Comparison of ENCODE assay signal across 10 cellular contexts in genomic region chr12:121894633-121895032, GRCh38. TPM values are rescaled to one million over a fixed set of nuclear protein-coding genes. Genes with fewer than 3 reads are reported as not detected.
DNase-seq lines count a peak whose midpoint lies in the region; ATAC-seq, FAIRE-seq and TF ChIP-seq lines count a peak whose summit lies in the region.
"Had no signal": no experiment of that assay in that cellular context is flagged by ENCODE, and none has a peak within 500 bp of the region (broad histone marks: within the 10 kb centered on the region; RNA-seq: fewer than 3 reads in every experiment).

No MANE protein-coding gene starts in this region.

- 52% methylated on average over 3 of the region's 7 CpGs for WGBS in HepG2 (ENCODE audit: low lambda C conversion rate)

- no peaks in the 10 kb centered on the region for H3K27me3 ChIP-seq in CD4-positive, CD25-positive, alpha-beta regulatory T cell (ENCODE audit: control insufficient read depth, insufficient read depth, low read length)
- no peaks in the 10 kb centered on the region for H3K27me3 ChIP-seq in HepG2 (ENCODE audit: control insufficient read depth in 1 of 2, insufficient read depth in 2 of 2, low read length in 2 of 2)

- H3K4me1 ChIP-seq in CD4-positive, CD25-positive, alpha-beta regulatory T cell (ENCODE audit: control insufficient read depth, insufficient read depth, low read length, poor library complexity, severe bottlenecking) = peaks cover 18% of the 10 kb centered on the region
- peaks cover 29% of the 10 kb centered on the region for H3K4me1 ChIP-seq in HepG2 (ENCODE audit: insufficient read depth, low read length)

- H3K27ac ChIP-seq in CD4-positive, CD25-positive, alpha-beta regulatory T cell (ENCODE audit: insufficient read depth, low read length, poor library complexity, severe bottlenecking) = no peak overlapping the region
- H3K27ac ChIP-seq in HepG2 (ENCODE audit: extremely low read length, insufficient read depth, low read length) = peak overlapping the region; percentile 52

- H3K36me3 Mint-ChIP-seq in CD4-positive, CD25-positive, alpha-beta regulatory T cell = peaks cover 25% of the 10 kb centered on the region
- peaks cover 26% of the 10 kb centered on the region for H3K36me3 Mint-ChIP-seq in activated naive CD8-positive, alpha-beta T cell treated with anti-CD3 and anti-CD28 coated beads, Interleukin-2, amount 50 U/mL, for 24 hours (ENCODE audit: low read depth)
- H3K36me3 Mint-ChIP-seq in T-helper 17 cell (ENCODE audit: low read depth) = peaks cover 4% of the 10 kb centered on the region

- H3K27me3 Mint-ChIP-seq in CD4-positive, CD25-positive, alpha-beta regulatory T cell = no peaks in the 10 kb centered on the region
- no peaks in the 10 kb centered on the region for H3K27me3 Mint-ChIP-seq in activated naive CD8-positive, alpha-beta T cell treated with anti-CD3 and anti-CD28 coated beads, Interleukin-2, amount 50 U/mL, for 24 hours
- no peaks in the 10 kb centered on the region for H3K27me3 Mint-ChIP-seq in T-helper 17 cell
- H3K27me3 Mint-ChIP-seq: activated B cell treated with CpG ODN at 0.5 μM for 24 hours had no signal

- FAIRE-seq in HepG2 (lab: Jason Lieb, UNC) = peak; percentile 63

- TF ChIP-seq EP300 in HepG2 (IDR thresholded peaks at IDR 0.05; ENCODE audit: low read depth in 2 of 2, low read length in 2 of 2) = no peak
- no peak for TF ChIP-seq EP300 in HepG2 (CRISPR knock-in tag; IDR thresholded peaks at IDR 0.05; ENCODE audit: borderline replicate concordance)

- H3K4me3 Mint-ChIP-seq in CD4-positive, CD25-positive, alpha-beta regulatory T cell = peak overlapping the region in 1 of 4 donors; percentile 61
- H3K4me3 Mint-ChIP-seq in activated naive CD8-positive, alpha-beta T cell treated with anti-CD3 and anti-CD28 coated beads, Interleukin-2, amount 50 U/mL, for 24 hours = no peak overlapping the region
- H3K4me3 Mint-ChIP-seq in T-helper 17 cell = no peak overlapping the region
- H3K4me3 Mint-ChIP-seq: activated B cell treated with CpG ODN at 0.5 μM for 24 hours had no signal

- peaks cover 16% of the 10 kb centered on the region for H3K79me2 ChIP-seq in HepG2 (ENCODE audit: insufficient read depth, low read length)

- H3K4me2 ChIP-seq in HepG2 (ENCODE audit: low read depth, low read length) = no peak overlapping the region

- H2AFZ ChIP-seq in HepG2 (ENCODE audit: low read length) = no peak overlapping the region

- in situ Hi-C loops in HepG2 (cut with HindIII; ENCODE audit: extremely low pct_ligation_motif_present, low pct_unique_long_range_greater_than_20kb) = no loop called here

- CTCF ChIA-PET in HepG2 (lab: Yijun Ruan, JAX; ENCODE audit: low intra/inter-chr PET ratio, low total read pairs) = interaction anchor here (1.1 to 2.1 kb wide), 3 partner anchors 82 to 119 kb away, joined by 3 to 20 read pairs (median 3); partner anchors contain the start of gene RHOF

- intact Hi-C loops in HepG2 (cut with micrococcal nuclease; ENCODE audit: unreplicated experiment) = loop anchor here (1.0 kb wide), 1 partner anchor 99 kb away; no protein-coding TSS in a partner anchor

- POLR2A ChIA-PET in HepG2 (lab: Yijun Ruan, JAX) = interaction anchor here (1.8 to 4.3 kb wide), 2 partner anchors 92 to 100 kb away, joined by 10 to 32 read pairs; partner anchors contain the start of gene RHOF

- peaks cover 7 to 42% (median 26%) of the 10 kb centered on the region in 4 donors for H3K4me1 Mint-ChIP-seq in CD4-positive, CD25-positive, alpha-beta regulatory T cell
- H3K4me1 Mint-ChIP-seq in activated naive CD8-positive, alpha-beta T cell treated with anti-CD3 and anti-CD28 coated beads, Interleukin-2, amount 50 U/mL, for 24 hours = peaks cover 37% of the 10 kb centered on the region
- peaks cover 22% of the 10 kb centered on the region for H3K4me1 Mint-ChIP-seq in T-helper 17 cell

- TF ChIP-seq POLR2A in HepG2 (IDR thresholded peaks at IDR 0.05; ENCODE audit: insufficient read depth in 1 of 2, low read depth in 2 of 2, low read length in 2 of 2) = no peak

- H3K4me3 ChIP-seq in CD4-positive, CD25-positive, alpha-beta regulatory T cell (ENCODE audit: low read depth, low read length) = no peak overlapping the region
- H3K4me3 ChIP-seq in HFF-Myc (replicated peaks; ENCODE audit: low read depth, low read length) = no peak overlapping the region
- no peak overlapping the region for H3K4me3 ChIP-seq in HepG2 (replicated peaks in 1 of 3; ENCODE audit: insufficient read depth in 1 of 3, low read depth in 2 of 3, low read length in 3 of 3)

- H4K20me1 ChIP-seq in HepG2 (ENCODE audit: insufficient read depth, low read length) = no peaks in the 10 kb centered on the region

- peak in 2 of 3 donors; percentile 10 to 40 for DNase-seq in CD4-positive, CD25-positive, alpha-beta regulatory T cell
- DNase-seq in HFF-Myc (ENCODE audit: extremely low read depth, low read depth) (no peak), HepG2 (ENCODE audit: low spot score) (peak; percentile 78), NOMO-1 (lab: John Stamatoyannopoulos, UW; ENCODE audit: unreplicated experiment in 2 of 2) (no peak), T-helper 17 cell (no peak), DMS153 treated with DMSO at 0.1 percent for 48 hours (lab: John Stamatoyannopoulos, UW; ENCODE audit: unreplicated experiment) (no peak)
- DNase-seq in activated naive CD8-positive, alpha-beta T cell treated with anti-CD3 and anti-CD28 coated beads, Interleukin-2, amount 50 U/mL, for 24 hours = no peak
- no peak for DNase-seq in activated effector memory CD4-positive, alpha-beta T cell treated with anti-CD3 and anti-CD28 coated beads, Interleukin-2, amount 50 U/mL, for 16 hours
- DNase-seq: activated B cell treated with CpG ODN at 0.5 μM for 24 hours, left cardiac atrium had no signal

- no peaks in the 10 kb centered on the region for H3K9me3 ChIP-seq in CD4-positive, CD25-positive, alpha-beta regulatory T cell (ENCODE audit: control insufficient read depth in 2 of 2, low read length in 2 of 2)
- no peaks in the 10 kb centered on the region for H3K9me3 ChIP-seq in HepG2 (ENCODE audit: low read length)
- H3K9me3 ChIP-seq in T-helper 17 cell (ENCODE audit: control insufficient read depth, low read length, poor library complexity, severe bottlenecking) = no peaks in the 10 kb centered on the region

- no peak overlapping the region for H3K9ac ChIP-seq in HepG2 (ENCODE audit: insufficient read depth, low read depth, low read length)

- peak overlapping the region in 2 of 3 donors; percentile 80 to 93 for H3K27ac Mint-ChIP-seq in CD4-positive, CD25-positive, alpha-beta regulatory T cell
- H3K27ac Mint-ChIP-seq in activated naive CD8-positive, alpha-beta T cell treated with anti-CD3 and anti-CD28 coated beads, Interleukin-2, amount 50 U/mL, for 24 hours = peak overlapping the region; percentile 46
- no peak overlapping the region for H3K27ac Mint-ChIP-seq in T-helper 17 cell
- H3K27ac Mint-ChIP-seq: activated B cell treated with CpG ODN at 0.5 μM for 24 hours had no signal

- BruUV-seq in HepG2 (replicated peaks; lab: Mats Ljungman, UMichigan) = no TSS peak

- H3K36me3 ChIP-seq in CD4-positive, CD25-positive, alpha-beta regulatory T cell (ENCODE audit: control insufficient read depth, insufficient read depth, low read length) = peaks cover 45% of the 10 kb centered on the region
- peaks cover 12 to 38% of the 10 kb centered on the region in 2 experiments for H3K36me3 ChIP-seq in HepG2 (replicated peaks in 1 of 2; ENCODE audit: control insufficient read depth in 1 of 2, insufficient read depth in 2 of 2, low read length in 2 of 2)

- peak; percentile 19 for TF ChIP-seq CTCF in HFF-Myc (IDR thresholded peaks at IDR 0.05; ENCODE audit: low read depth, low read length, missing control alignments)
- TF ChIP-seq CTCF in HepG2 (CRISPR knock-in tag; IDR thresholded peaks at IDR 0.05) = peak; percentile 70

- H3K9me3 Mint-ChIP-seq in CD4-positive, CD25-positive, alpha-beta regulatory T cell = no peaks in the 10 kb centered on the region
- H3K9me3 Mint-ChIP-seq in activated naive CD8-positive, alpha-beta T cell treated with anti-CD3 and anti-CD28 coated beads, Interleukin-2, amount 50 U/mL, for 24 hours = no peaks in the 10 kb centered on the region
- H3K9me3 Mint-ChIP-seq: activated B cell treated with CpG ODN at 0.5 μM for 24 hours had no signal

- 0 out of 2 replicates have a peak, but pooled peaks have one; percentile 47 for TF ChIP-seq RAD21 in HepG2 (CRISPR knock-in tag; IDR thresholded peaks at IDR 0.05)

- peak in 1 of 2 donors; percentile 34 for ATAC-seq in CD4-positive, CD25-positive, alpha-beta regulatory T cell (ENCODE audit: low read depth in 2 of 2)
- ATAC-seq in activated naive CD8-positive, alpha-beta T cell treated with anti-CD3 and anti-CD28 coated beads, Interleukin-2, amount 50 U/mL, for 24 hours = no peak
- ATAC-seq in HepG2 = peak; percentile 94
- ATAC-seq in T-helper 17 cell = no peak

RNA-seq across cellular contexts. Expression of gene PSMD9, which starts 6.0 kb away (rescaled TPM):
- total RNA-seq in CD4-positive, CD25-positive, alpha-beta regulatory T cell = 52.9 TPM
- 100 to 1,000 TPM in 1 of 4 donors, 10 to 100 TPM in 3; 75.2 to 106 (median 90.9) TPM for polyA plus RNA-seq in CD4-positive, CD25-positive, alpha-beta regulatory T cell
- total RNA-seq in HepG2 (2016; rRNA removed; fragmentation: Illumina TruSeq; extraction: Trizol) (61.1 and 73.9 TPM in 2 replicates), T-helper 17 cell (10 to 100 TPM; 40.5 to 51.3 TPM)
- 14.7 and 17.8 TPM in 2 replicates for total RNA-seq in HepG2 (2016; cell fraction: cytosol; rRNA removed; fragmentation: Illumina TruSeq; extraction: Trizol; ENCODE audit: low read depth)
- 63.0 and 75.8 TPM in 2 replicates for total RNA-seq in HepG2 (2016; cell fraction: insoluble cytoplasmic fraction; rRNA removed; fragmentation: Illumina TruSeq; extraction: Trizol)
- total RNA-seq in HepG2 (2016; cell fraction: membrane; rRNA removed; fragmentation: Illumina TruSeq; extraction: Trizol) = 38.8 and 40.2 TPM in 2 replicates
- total RNA-seq in HepG2 (2016; cell fraction: nucleus; rRNA removed; fragmentation: Illumina TruSeq; extraction: Trizol) = 22.0 and 27.1 TPM in 2 replicates
- polyA plus RNA-seq in HepG2 (2011; rRNA removed) = 41.4 and 53.5 TPM in 2 replicates
- polyA plus RNA-seq in HepG2 (2011; cell fraction: cytosol; rRNA removed) = 57.2 and 69.0 TPM in 2 replicates
- 31.9 and 34.9 TPM in 2 replicates for polyA plus RNA-seq in HepG2 (2011; cell fraction: nucleus; rRNA removed)
- 23.2 and 36.0 TPM in 2 replicates for polyA plus RNA-seq in HepG2 (2012)
- polyA plus RNA-seq in HepG2 (2016; cell fraction: cytosol; fragmentation: Illumina TruSeq; extraction: Trizol; ENCODE audit: low read depth) = 21.2 and 23.3 TPM in 2 replicates
- 65.4 and 77.3 TPM in 2 replicates for polyA plus RNA-seq in HepG2 (2016; cell fraction: insoluble cytoplasmic fraction; fragmentation: Illumina TruSeq; extraction: Trizol; ENCODE audit: low read depth)
- 29.7 and 32.9 TPM in 2 replicates for polyA plus RNA-seq in HepG2 (2016; cell fraction: membrane; fragmentation: Illumina TruSeq; extraction: Trizol; ENCODE audit: low read depth)
- 33.3 and 37.2 TPM in 2 replicates for polyA plus RNA-seq in HepG2 (2016; cell fraction: nucleus; fragmentation: Illumina TruSeq; extraction: Trizol; ENCODE audit: insufficient read depth, low read depth)
- polyA minus RNA-seq in HepG2 (2011; rRNA and poly(A)+ RNA removed; ENCODE audit: low replicate concordance) = 23.4 and 46.9 TPM in 2 replicates
- polyA minus RNA-seq in HepG2 (2011; cell fraction: cytosol; rRNA and poly(A)+ RNA removed) = 18.2 and 20.5 TPM in 2 replicates
- polyA minus RNA-seq in HepG2 (2011; cell fraction: nucleus; rRNA and poly(A)+ RNA removed) = 13.0 and 21.1 TPM in 2 replicates

RNA-seq across cellular contexts. Expression of gene CFAP251, which starts 23.8 kb away (rescaled TPM):
- total RNA-seq in CD4-positive, CD25-positive, alpha-beta regulatory T cell = 0.96 TPM
- polyA plus RNA-seq in CD4-positive, CD25-positive, alpha-beta regulatory T cell = under 1 TPM in 1 of 4 donors, not detected in 3; 0.05 TPM
- total RNA-seq in HepG2 (2016; rRNA removed; fragmentation: Illumina TruSeq; extraction: Trizol) (0.07 and 0.42 TPM in 2 replicates), T-helper 17 cell (1 to 10 TPM in 1 of 2 donors, under 1 TPM in 1; 0.97 to 1.1 TPM)
- total RNA-seq in HepG2 (2016; cell fraction: cytosol; rRNA removed; fragmentation: Illumina TruSeq; extraction: Trizol; ENCODE audit: low read depth) = 0.51 and 0.97 TPM in 2 replicates
- 0.42 and 0.54 TPM in 2 replicates for total RNA-seq in HepG2 (2016; cell fraction: insoluble cytoplasmic fraction; rRNA removed; fragmentation: Illumina TruSeq; extraction: Trizol)
- total RNA-seq in HepG2 (2016; cell fraction: membrane; rRNA removed; fragmentation: Illumina TruSeq; extraction: Trizol) = 0.53 and 0.72 TPM in 2 replicates
- 0.75 and 1.1 TPM in 2 replicates for total RNA-seq in HepG2 (2016; cell fraction: nucleus; rRNA removed; fragmentation: Illumina TruSeq; extraction: Trizol)
- 0.30 and 0.47 TPM in 2 replicates for polyA plus RNA-seq in HepG2 (2011; rRNA removed)
- 0.11 and 0.17 TPM in 2 replicates for polyA plus RNA-seq in HepG2 (2011; cell fraction: cytosol; rRNA removed)
- polyA plus RNA-seq in HepG2 (2011; cell fraction: nucleus; rRNA removed) = 0.72 and 1.5 TPM in 2 replicates
- 0.35 and 0.41 TPM in 2 replicates for polyA plus RNA-seq in HepG2 (2012)
- polyA plus RNA-seq in HepG2 (2016; cell fraction: cytosol; fragmentation: Illumina TruSeq; extraction: Trizol; ENCODE audit: low read depth) = 0.07 and 0.12 TPM in 2 replicates
- 0.17 and 0.42 TPM in 2 replicates for polyA plus RNA-seq in HepG2 (2016; cell fraction: insoluble cytoplasmic fraction; fragmentation: Illumina TruSeq; extraction: Trizol; ENCODE audit: low read depth)
- 0.06 TPM in 1 of 2 replicates, not detected in the other for polyA plus RNA-seq in HepG2 (2016; cell fraction: membrane; fragmentation: Illumina TruSeq; extraction: Trizol; ENCODE audit: low read depth)
- polyA plus RNA-seq in HepG2 (2016; cell fraction: nucleus; fragmentation: Illumina TruSeq; extraction: Trizol; ENCODE audit: insufficient read depth, low read depth) = 1.00 and 1.2 TPM in 2 replicates
- polyA minus RNA-seq in HepG2 (2011; rRNA and poly(A)+ RNA removed; ENCODE audit: low replicate concordance) = 0.58 and 2.4 TPM in 2 replicates
- not detected in 2 replicates for polyA minus RNA-seq in HepG2 (2011; cell fraction: cytosol; rRNA and poly(A)+ RNA removed)
- polyA minus RNA-seq in HepG2 (2011; cell fraction: nucleus; rRNA and poly(A)+ RNA removed) = 2.2 and 3.7 TPM in 2 replicates

RNA-seq across cellular contexts. Expression of gene HPD, which starts 36.0 kb away (rescaled TPM):
- total RNA-seq in CD4-positive, CD25-positive, alpha-beta regulatory T cell = not detected
- polyA plus RNA-seq in CD4-positive, CD25-positive, alpha-beta regulatory T cell = not detected
- total RNA-seq in HepG2 (2016; rRNA removed; fragmentation: Illumina TruSeq; extraction: Trizol) (120 and 138 TPM in 2 replicates), T-helper 17 cell (not detected)
- total RNA-seq in HepG2 (2016; cell fraction: cytosol; rRNA removed; fragmentation: Illumina TruSeq; extraction: Trizol; ENCODE audit: low read depth) = 101 and 114 TPM in 2 replicates
- 120 and 121 TPM in 2 replicates for total RNA-seq in HepG2 (2016; cell fraction: insoluble cytoplasmic fraction; rRNA removed; fragmentation: Illumina TruSeq; extraction: Trizol)
- 212 and 224 TPM in 2 replicates for total RNA-seq in HepG2 (2016; cell fraction: membrane; rRNA removed; fragmentation: Illumina TruSeq; extraction: Trizol)
- total RNA-seq in HepG2 (2016; cell fraction: nucleus; rRNA removed; fragmentation: Illumina TruSeq; extraction: Trizol) = 62.9 and 70.7 TPM in 2 replicates
- 195 and 197 TPM in 2 replicates for polyA plus RNA-seq in HepG2 (2011; rRNA removed)
- 257 and 265 TPM in 2 replicates for polyA plus RNA-seq in HepG2 (2011; cell fraction: cytosol; rRNA removed)
- 119 and 130 TPM in 2 replicates for polyA plus RNA-seq in HepG2 (2011; cell fraction: nucleus; rRNA removed)
- polyA plus RNA-seq in HepG2 (2012) = 157 and 186 TPM in 2 replicates
- polyA plus RNA-seq in HepG2 (2016; cell fraction: cytosol; fragmentation: Illumina TruSeq; extraction: Trizol; ENCODE audit: low read depth) = 191 and 212 TPM in 2 replicates
- 130 and 165 TPM in 2 replicates for polyA plus RNA-seq in HepG2 (2016; cell fraction: insoluble cytoplasmic fraction; fragmentation: Illumina TruSeq; extraction: Trizol; ENCODE audit: low read depth)
- polyA plus RNA-seq in HepG2 (2016; cell fraction: membrane; fragmentation: Illumina TruSeq; extraction: Trizol; ENCODE audit: low read depth) = 312 and 339 TPM in 2 replicates
- polyA plus RNA-seq in HepG2 (2016; cell fraction: nucleus; fragmentation: Illumina TruSeq; extraction: Trizol; ENCODE audit: insufficient read depth, low read depth) = 122 and 126 TPM in 2 replicates
- 5.0 and 114 TPM in 2 replicates for polyA minus RNA-seq in HepG2 (2011; rRNA and poly(A)+ RNA removed; ENCODE audit: low replicate concordance)
- 74.4 and 100 TPM in 2 replicates for polyA minus RNA-seq in HepG2 (2011; cell fraction: cytosol; rRNA and poly(A)+ RNA removed)
- polyA minus RNA-seq in HepG2 (2011; cell fraction: nucleus; rRNA and poly(A)+ RNA removed) = 56.0 and 68.5 TPM in 2 replicates
- total RNA-seq: activated B cell treated with CpG ODN at 0.5 μM for 24 hours had no signal

Comparison
In these comparisons a context has a peak if more than half of its experiments do, and no peak if none do; other contexts are left out.
1. DNase-seq: peak in CD4-positive, CD25-positive, alpha-beta regulatory T cell (2 of 3) and HepG2 (single experiment); none in HFF-Myc (single experiment), activated naive CD8-positive, alpha-beta T cell treated with anti-CD3 and anti-CD28 coated beads, Interleukin-2, amount 50 U/mL, for 24 hours (single experiment), NOMO-1 (0 of 2), T-helper 17 cell (0 of 3), activated effector memory CD4-positive, alpha-beta T cell treated with anti-CD3 and anti-CD28 coated beads, Interleukin-2, amount 50 U/mL, for 16 hours (single experiment) and DMS153 treated with DMSO at 0.1 percent for 48 hours (single experiment).
2. RNA of gene HPD, which starts 36.0 kb away (total RNA-seq): 62.9 to 224 TPM in HepG2; not detected in CD4-positive, CD25-positive, alpha-beta regulatory T cell (single experiment) and not detected in T-helper 17 cell; every median in the first group is over 10 times any median in the second.